Comparison of ENCODE assay signal across 8 cellular contexts in the genomic region with DNA sequence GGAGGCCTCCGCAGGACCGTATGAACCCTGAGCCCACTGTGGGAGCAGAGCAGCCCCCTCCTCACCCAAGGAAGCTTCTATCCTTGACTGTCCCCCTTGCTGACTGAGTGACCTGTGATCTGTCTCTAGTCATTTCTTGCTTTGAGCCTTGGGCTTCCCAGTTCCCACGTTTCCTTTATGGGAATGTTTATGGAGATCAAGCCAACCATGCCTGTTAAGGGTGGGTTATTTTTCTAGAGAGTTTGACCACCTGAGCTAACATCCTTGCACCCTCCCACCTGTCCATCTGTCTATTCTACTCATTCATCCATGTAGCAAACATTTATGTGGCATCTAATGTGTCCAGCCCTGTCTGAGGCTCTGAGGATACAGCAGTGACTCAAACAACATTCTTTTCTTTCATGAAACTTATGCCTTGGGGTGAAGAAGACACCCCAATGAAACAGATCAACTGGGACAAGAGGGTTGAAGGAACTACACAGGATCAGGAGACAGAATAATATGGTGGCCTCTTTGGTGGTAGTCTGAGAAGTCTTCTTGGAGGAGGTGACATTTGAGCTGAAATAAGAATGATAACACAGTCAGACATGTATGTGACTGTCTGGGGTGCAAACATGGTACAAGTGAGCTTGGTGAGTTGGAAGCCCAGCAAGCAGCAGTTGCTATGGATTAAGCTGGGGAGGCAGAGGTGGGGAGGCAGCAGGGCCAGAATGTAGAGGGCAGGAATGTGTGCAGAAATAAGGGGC. TPM values are rescaled to one million over a fixed set of nuclear protein-coding genes. Genes with fewer than 3 reads are reported as not detected.
DNase-seq lines count a peak whose midpoint lies in the region; ATAC-seq, FAIRE-seq and TF ChIP-seq lines count a peak whose summit lies in the region.

No MANE protein-coding gene starts in this region.

- H3K23me2 ChIP-seq in H1 (ENCODE audit: low read depth, low read length), result no peaks in the 10 kb centered on the region; the same call in 1 of the 2 replicates

- no peaks in the 10 kb centered on the region for H3K27me3 ChIP-seq in CD8-positive, alpha-beta T cell (ENCODE audit: insufficient read depth, low read length)
- H3K27me3 ChIP-seq in H1 (replicated peaks in 1 of 4; ENCODE audit: control insufficient read depth in 3 of 4, extremely low read depth in 1 of 4, insufficient read depth in 3 of 4, low read length in 3 of 4) (no peaks in the 10 kb centered on the region), trophoblast cell (ENCODE audit: insufficient read depth, low read length) (no peaks in the 10 kb centered on the region)

- H3K36me3 Mint-ChIP-seq in CD8-positive, alpha-beta T cell, result peaks cover 34% of the 10 kb centered on the region

- H2BK12ac ChIP-seq in H1 (ENCODE audit: low read depth, low read length) (no peak overlapping the region), trophoblast cell (ENCODE audit: low read length) (no peak overlapping the region)

- TF ChIP-seq POLR2A in H1 (IDR thresholded peaks at IDR 0.05; ENCODE audit: control extremely low read depth in 1 of 2, low read depth in 2 of 2, low read length in 2 of 2) (no peak), GM12892 (IDR thresholded peaks at IDR 0.05; ENCODE audit: low read depth, low read length) (no peak)

- H3K4ac ChIP-seq in H1 (replicated peaks; ENCODE audit: insufficient read length, low read depth, low read length), result no peak overlapping the region
- H3K4ac ChIP-seq in trophoblast cell (ENCODE audit: low read depth, low read length), result no peak overlapping the region

- H3K4me1 ChIP-seq in CD8-positive, alpha-beta T cell (ENCODE audit: insufficient read depth, low read length), result peaks cover 15% of the 10 kb centered on the region
- H3K4me1 ChIP-seq in H1 (replicated peaks in 1 of 4; ENCODE audit: control insufficient read depth in 3 of 4, insufficient read depth in 4 of 4, low read length in 3 of 4), result peaks cover 0 to 17% (median 6%) of the 10 kb centered on the region in 4 experiments; a peak in 4 of 7 replicates
- H3K4me1 ChIP-seq in trophoblast cell (ENCODE audit: control insufficient read depth in 1 of 2, insufficient read depth in 2 of 2, low read length in 2 of 2), result peaks cover 11 to 15% of the 10 kb centered on the region in 2 experiments

- no peak overlapping the region for H3K23ac ChIP-seq in H1 (ENCODE audit: insufficient read length)
- no peak overlapping the region for H3K23ac ChIP-seq in trophoblast cell (ENCODE audit: low read length)

- WGBS in H1 (ENCODE audit: extremely low coverage in 1 of 2, insufficient coverage in 1 of 2, insufficient read length in 1 of 2, insufficient replicate concordance in 2 of 2, low coverage in 1 of 2, low lambda C conversion rate in 2 of 2, missing lambda C conversion rate in 1 of 2), 2 experiments, result 91% methylated on average over 3 of the region's 3 CpGs; no CpG with 5 or more reads in 1 of the 2 experiments
- no CpG with 5 or more reads among the region's 3 CpGs for WGBS in trophoblast cell (ENCODE audit: extremely low coverage, insufficient coverage, insufficient read length)

- POLR2A ChIA-PET in CD8-positive, alpha-beta T cell (lab: Charles Lee), result no interaction called here
- POLR2A ChIA-PET in H1 (lab: Charles Lee; ENCODE audit: partially characterized antibody), result interaction anchor here (0.8 to 4.3 kb wide), 7 partner anchors 10 to 68 kb away, joined by 3 to 28 read pairs (median 8); a partner anchor contains a TSS

- H2BK5ac ChIP-seq in H1 (ENCODE audit: low read depth, low read length) (no peak overlapping the region), trophoblast cell (ENCODE audit: low read depth, low read length, poor library complexity) (no peak overlapping the region)

- no peak overlapping the region; the same call in 1 of the 2 replicates for H2AK5ac ChIP-seq in H1 (ENCODE audit: low read depth, low read length)
- no peak overlapping the region for H2AK5ac ChIP-seq in trophoblast cell (ENCODE audit: low read length)

- TF ChIP-seq EP300 in H1 (IDR thresholded peaks at IDR 0.05; ENCODE audit: borderline replicate concordance in 1 of 2, low read depth in 2 of 2, low read length in 2 of 2), result no peak

- intact Hi-C loops in CD8-positive, alpha-beta T cell (cut with DNase I, micrococcal nuclease), result no loop called here

- H2BK120ac ChIP-seq in H1 (replicated peaks; ENCODE audit: low read depth, low read length) (no peak overlapping the region), trophoblast cell (ENCODE audit: insufficient read depth, low read length, poor library complexity) (no peak overlapping the region)

- H2AFZ ChIP-seq in H1 (ENCODE audit: low read length), result no peak overlapping the region
- H2AFZ ChIP-seq in trophoblast cell (ENCODE audit: insufficient read depth, low read length, poor library complexity), result no peak overlapping the region

- H3K27ac ChIP-seq in CD8-positive, alpha-beta T cell (ENCODE audit: low read depth, low read length), result no peak overlapping the region
- H3K27ac ChIP-seq in H1 (ENCODE audit: low read depth, low read length), result 0 out of 2 replicates have a peak overlapping the region, but pooled peaks have one; percentile 43
- no peak overlapping the region for H3K27ac ChIP-seq in trophoblast cell (ENCODE audit: low read depth, low read length)

- peak overlapping the region; percentile 50; the same call in 1 of the 2 replicates for H2BK15ac ChIP-seq in H1 (ENCODE audit: low read length)

- H4K8ac ChIP-seq in H1 (ENCODE audit: extremely low read depth, insufficient read depth, low read length) (0 out of 2 replicates have a peak overlapping the region, but pooled peaks have one; percentile 60), trophoblast cell (ENCODE audit: low read depth, low read length) (peak overlapping the region; percentile 11)

- H4K91ac ChIP-seq in H1 (replicated peaks; ENCODE audit: insufficient read length, low read length), result peak overlapping the region; percentile 18
- H4K91ac ChIP-seq in trophoblast cell (ENCODE audit: low read depth, low read length), result no peak overlapping the region

- no peak for TF ChIP-seq CTCF in CD8-positive, alpha-beta T cell (IDR thresholded peaks at IDR 0.05)
- no peak for TF ChIP-seq CTCF in H1 (IDR thresholded peaks at IDR 0.05; ENCODE audit: control extremely low read depth in 1 of 3, insufficient read depth in 1 of 3, low read depth in 1 of 3, low read length in 3 of 3)

- H4K12ac ChIP-seq in trophoblast cell (ENCODE audit: low read depth, low read length), result no peak overlapping the region

- FAIRE-seq in H1 (lab: Jason Lieb, UNC), result no peak
- no peak for FAIRE-seq in GM12892 (lab: Jason Lieb, UNC)

- H3K4me2 ChIP-seq in H1 (ENCODE audit: insufficient read depth in 1 of 2, low read depth in 2 of 2, low read length in 2 of 2) (peak overlapping the region in 1 of 2 experiments; percentile 46; a peak in 1 of 4 replicates), trophoblast cell (ENCODE audit: low read length) (no peak overlapping the region)

- no peak overlapping the region for H4K5ac ChIP-seq in H1 (ENCODE audit: insufficient read length, low read depth, low read length)

- peaks cover 0 to 2% of the 10 kb centered on the region in 2 experiments for H4K20me1 ChIP-seq in H1 (replicated peaks in 1 of 2; ENCODE audit: control insufficient read depth in 1 of 2, insufficient read depth in 2 of 2, low read length in 2 of 2)

- H3K27me3 Mint-ChIP-seq in CD8-positive, alpha-beta T cell (ENCODE audit: low read depth), result no peaks in the 10 kb centered on the region

- no peak for TF ChIP-seq RAD21 in H1 (IDR thresholded peaks at IDR 0.05 in 1 of 2, conservative IDR thresholded peaks at IDR 0.05 in 1 of 2; ENCODE audit: low read depth in 2 of 2, low read length in 2 of 2)

- H3K9ac ChIP-seq in H1 (replicated peaks in 1 of 4; ENCODE audit: extremely low read depth in 1 of 4, low read depth in 3 of 4, low read length in 3 of 4) (peak overlapping the region in 1 of 4 experiments; percentile 45; a peak in 1 of 7 replicates), trophoblast cell (ENCODE audit: low read length) (no peak overlapping the region)

- no peaks in the 10 kb centered on the region for H3K9me3 Mint-ChIP-seq in CD8-positive, alpha-beta T cell

- no peak for DNase-seq in CD8-positive, alpha-beta T cell
- DNase-seq in HuH-7.5 (ENCODE audit: low spot score) (peak; percentile 4), H1 (ENCODE audit: low read depth in 1 of 2, low spot score in 2 of 2) (no peak), trophoblast cell (no peak), EL (no peak), GM12892 (ENCODE audit: insufficient read length) (no peak)

- no peak overlapping the region for H3K4me3 ChIP-seq in CD8-positive, alpha-beta T cell (ENCODE audit: low read depth, low read length)
- H3K4me3 ChIP-seq in H1 (ENCODE audit: extremely low read depth in 1 of 4, insufficient read depth in 2 of 4, low read depth in 3 of 4, low read length in 4 of 4) (no peak overlapping the region; a peak in 1 of 8 replicates), trophoblast cell (ENCODE audit: low read depth, low read length) (no peak overlapping the region)

- H3K4me3 Mint-ChIP-seq in CD8-positive, alpha-beta T cell, result peak overlapping the region; percentile 2

- ATAC-seq in CD8-positive, alpha-beta T cell, result no peak
- ATAC-seq in GM18511 (IDR thresholded peaks at IDR 0.05; ENCODE audit: unreplicated experiment), result no peak
- no peak for ATAC-seq in HG03457 (IDR thresholded peaks at IDR 0.05; ENCODE audit: unreplicated experiment)

- peaks cover 18% of the 10 kb centered on the region for H3K4me1 Mint-ChIP-seq in CD8-positive, alpha-beta T cell (ENCODE audit: low read depth)

- H3K79me1 ChIP-seq in H1 (ENCODE audit: low read depth, low read length) (peaks cover 5% of the 10 kb centered on the region; the same call in 1 of the 2 replicates), trophoblast cell (ENCODE audit: low read length) (peaks cover 4% of the 10 kb centered on the region)

- no peak overlapping the region for H3K56ac ChIP-seq in H1 (replicated peaks; ENCODE audit: insufficient read length, low read depth, low read length)

- H3K27ac Mint-ChIP-seq in CD8-positive, alpha-beta T cell, result peak overlapping the region; percentile 73

- H3K14ac ChIP-seq in H1 (ENCODE audit: insufficient read length), result no peak overlapping the region
- H3K14ac ChIP-seq in trophoblast cell (ENCODE audit: low read length), result no peak overlapping the region

- no peaks in the 10 kb centered on the region; a peak in 1 of 4 replicates for H3K79me2 ChIP-seq in H1 (ENCODE audit: control insufficient read depth in 1 of 2, insufficient read depth in 2 of 2, low read length in 2 of 2)
- no peaks in the 10 kb centered on the region for H3K79me2 ChIP-seq in trophoblast cell (ENCODE audit: control insufficient read depth, insufficient read depth, low read length, poor library complexity)

- no peaks in the 10 kb centered on the region for H3K9me3 ChIP-seq in CD8-positive, alpha-beta T cell (ENCODE audit: low read length)
- H3K9me3 ChIP-seq in H1 (ENCODE audit: insufficient read depth in 2 of 2, low read depth in 1 of 2, low read length in 1 of 2) (no peaks in the 10 kb centered on the region; a peak in 1 of 4 replicates), trophoblast cell (ENCODE audit: insufficient read depth, low read depth, low read length) (peaks cover 8% of the 10 kb centered on the region)

- CTCF ChIA-PET in CD8-positive, alpha-beta T cell (lab: Charles Lee), result interaction anchor here (1.1 to 1.4 kb wide), 2 partner anchors 12 to 237 kb away, joined by 4 to 6 read pairs; no protein-coding TSS in a partner anchor
- CTCF ChIA-PET in H1 (lab: Charles Lee; ENCODE audit: partially characterized antibody), result interaction anchor here (0.6 to 2.2 kb wide), 10 partner anchors 10 to 295 kb away, joined by 3 to 9 read pairs (median 4); a partner anchor contains a TSS

- H3K36me3 ChIP-seq in CD8-positive, alpha-beta T cell (ENCODE audit: insufficient read depth, low read length), result no peaks in the 10 kb centered on the region
- peaks cover 0 to 10% (median 5%) of the 10 kb centered on the region in 4 experiments; a peak in 2 of 8 replicates for H3K36me3 ChIP-seq in H1 (ENCODE audit: control insufficient read depth in 2 of 4, insufficient read depth in 4 of 4, low read length in 3 of 4)
- H3K36me3 ChIP-seq in trophoblast cell (ENCODE audit: control insufficient read depth in 1 of 2, insufficient read depth in 2 of 2, low read length in 2 of 2), result no peaks in the 10 kb centered on the region

- H2BK20ac ChIP-seq in H1 (ENCODE audit: low read length), result peak overlapping the region; percentile 83; the same call in 1 of the 2 replicates

- H3K18ac ChIP-seq in H1 (ENCODE audit: extremely low read depth, low read length), result no peak overlapping the region
- no peak overlapping the region for H3K18ac ChIP-seq in trophoblast cell (ENCODE audit: low read length)

RNA-seq across cellular contexts. Expression of a gene that starts 30.5 kb away (rescaled TPM):
- total RNA-seq in CD8-positive, alpha-beta T cell, result 1 to 10 TPM; 6.9 to 7.2 TPM
- total RNA-seq in H1 (2021; fragmentation: NEBNext Ultra II Directional; extraction: Animal tissue kit (Norgen Biotek cat#: 25700)), result 88.2 and 96.5 TPM in 2 replicates
- polyA plus RNA-seq in H1 (2011; rRNA removed), result 179 and 183 TPM in 2 replicates
- 124 TPM for polyA plus RNA-seq in H1 (2011; cell fraction: cytosol; rRNA removed)
- polyA plus RNA-seq in H1 (2011; cell fraction: nucleus; rRNA removed), result 148 TPM
- polyA plus RNA-seq in H1 (2012, experiment 1 of 2), result 43.1 to 71.4 TPM (median 70.4 TPM) in 4 replicates
- 79.4 TPM for polyA plus RNA-seq in H1 (2012, experiment 2 of 2)
- 90.1 TPM for polyA plus RNA-seq in H1 (2013, experiment 1 of 2)
- polyA plus RNA-seq in H1 (2013, experiment 2 of 2), result 85.0 TPM
- polyA minus RNA-seq in H1 (2011; rRNA and poly(A)+ RNA removed), result 127 and 128 TPM in 2 replicates
- 57.5 TPM for polyA minus RNA-seq in H1 (2011; cell fraction: cytosol; rRNA and poly(A)+ RNA removed)
- polyA minus RNA-seq in H1 (2011; cell fraction: nucleus; rRNA and poly(A)+ RNA removed), result 54.0 TPM
- 11.5 and 13.1 TPM in 2 replicates for polyA plus RNA-seq in trophoblast cell (2013)
- 24.2 TPM for polyA plus RNA-seq in GM12892 (2012; ENCODE audit: missing spikeins)

Comparison
In these comparisons a context has a peak if more than half of its experiments do, and no peak if none do; other contexts are left out.
1. RNA of a gene that starts 30.5 kb away (total RNA-seq): 88.2 to 96.5 TPM in H1; 6.9 to 7.2 TPM in CD8-positive, alpha-beta T cell; every median in the first group is over 10 times any median in the second.